ENCODE assay signal across 8 cellular contexts in the genomic region with DNA sequence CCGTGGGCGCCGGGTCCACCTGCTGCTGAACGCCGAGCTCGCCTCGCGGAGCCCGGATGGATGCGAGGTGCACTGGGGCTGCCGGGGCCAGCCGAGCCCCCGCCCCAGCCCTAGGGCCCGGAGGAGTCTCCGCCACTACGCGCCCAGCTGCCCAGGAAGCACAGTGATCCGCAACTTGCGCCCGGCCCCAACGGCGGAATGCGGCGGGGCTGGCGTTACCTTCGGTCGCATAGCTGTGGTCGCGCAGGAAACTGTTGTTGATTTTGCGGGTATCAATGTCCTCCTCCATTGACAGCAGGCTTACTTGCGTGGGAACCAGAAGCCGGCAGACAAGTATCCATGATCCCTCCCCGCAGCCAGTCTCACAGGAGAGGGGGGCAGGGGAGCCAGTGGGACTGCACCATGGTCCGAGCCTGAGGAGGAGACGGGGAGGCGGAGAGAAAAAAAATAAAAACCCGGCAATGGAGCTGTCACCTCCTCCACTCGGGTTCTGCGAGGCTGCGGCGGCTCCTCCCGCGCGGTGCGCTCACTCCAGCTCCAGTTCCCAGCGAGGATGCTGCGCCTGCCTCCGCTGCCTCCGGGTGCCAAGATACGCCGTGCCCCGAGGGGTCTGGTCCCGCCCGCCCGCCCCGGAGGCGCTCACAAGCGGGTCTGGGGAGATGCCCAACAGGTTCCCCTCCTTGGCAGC. TPM values are rescaled to one million over a fixed set of nuclear protein-coding genes. Genes with fewer than 3 reads are reported as not detected.
A peak's percentile ranks its signal among the peaks of the same experiment; 100 is the strongest.
DNase-seq lines count a peak whose midpoint lies in the region; ATAC-seq and TF ChIP-seq lines count a peak whose summit lies in the region.

No MANE protein-coding gene starts in this region.

- no peak overlapping the region for H3K56ac ChIP-seq in H9 (ENCODE audit: insufficient read length, low read depth, low read length)
- peak overlapping the region; percentile 78 for H3K56ac ChIP-seq in mesendoderm (ENCODE audit: low read length)

- TF ChIP-seq CTCF in CD14-positive monocyte (IDR thresholded peaks at IDR 0.05) = no peak
- no peak for TF ChIP-seq CTCF in H9 (conservative IDR thresholded peaks at IDR 0.05)
- no peak for TF ChIP-seq CTCF in WTC11 (IDR thresholded peaks at IDR 0.05)

- H2BK5ac ChIP-seq in H9 (ENCODE audit: insufficient read length, low read length) (no peak overlapping the region), mesendoderm (ENCODE audit: low read length) (no peak overlapping the region)

- H3K18ac ChIP-seq in H9 (ENCODE audit: insufficient read length, low read depth, low read length) = no peak overlapping the region
- no peak overlapping the region for H3K18ac ChIP-seq in mesendoderm (ENCODE audit: low read length)

- H3K27me3 ChIP-seq in H9 (ENCODE audit: insufficient read depth, low read length) (peaks cover 5% of the 10 kb centered on the region; the same call in 1 of the 2 replicates), mesendoderm (ENCODE audit: insufficient read depth, low read length, poor library complexity) (no peaks in the 10 kb centered on the region), subcutaneous abdominal adipose tissue (ENCODE audit: control insufficient read depth in 5 of 5, insufficient read depth in 4 of 5, low read length in 5 of 5) (peaks cover 17 to 24% (median 17%) of the 10 kb centered on the region in 5 donors)
- H3K27me3 ChIP-seq in effector memory CD4-positive, alpha-beta T cell (replicated peaks; ENCODE audit: control insufficient read depth, insufficient read depth, low read length, poor library complexity, severe bottlenecking) = no peaks in the 10 kb centered on the region

- peak overlapping the region; percentile 1 for H3K9ac ChIP-seq in H9 (ENCODE audit: extremely low read depth, insufficient read length, low read length)
- H3K9ac ChIP-seq in mesendoderm (ENCODE audit: low read length) = peak overlapping the region; percentile 11
- no peak overlapping the region for H3K9ac ChIP-seq in subcutaneous abdominal adipose tissue (ENCODE audit: low read length in 5 of 5)

- H3K4ac ChIP-seq in H9 (ENCODE audit: low read depth, low read length) (no peak overlapping the region), mesendoderm (ENCODE audit: low read depth, low read length) (no peak overlapping the region)

- H3K79me2 ChIP-seq in H9 (ENCODE audit: insufficient read depth, low read length) (no peaks in the 10 kb centered on the region; the same call in 1 of the 2 replicates), mesendoderm (ENCODE audit: control insufficient read depth, insufficient read depth, low read length) (no peaks in the 10 kb centered on the region)

- H2BK12ac ChIP-seq in H9 (ENCODE audit: insufficient read length, low read depth, low read length) = no peak overlapping the region

- H3K4me1 ChIP-seq in H9 (ENCODE audit: insufficient read depth, low read length) (peaks cover 16% of the 10 kb centered on the region; the same call in 1 of the 2 replicates), mesendoderm (ENCODE audit: control insufficient read depth, low read depth, low read length) (peaks cover 2% of the 10 kb centered on the region), subcutaneous abdominal adipose tissue (ENCODE audit: control insufficient read depth in 5 of 5, insufficient read depth in 5 of 5, low read length in 5 of 5) (peaks cover 0 to 20% (median 19%) of the 10 kb centered on the region in 5 donors)
- peaks cover 6% of the 10 kb centered on the region for H3K4me1 ChIP-seq in effector memory CD4-positive, alpha-beta T cell (ENCODE audit: control insufficient read depth, insufficient read depth, low read length, poor library complexity, severe bottlenecking)

- H3K4me2 ChIP-seq in H9 (ENCODE audit: insufficient read depth, insufficient read length, low read length) (peak overlapping the region; percentile 70), mesendoderm (ENCODE audit: low read length) (peak overlapping the region; percentile 84)

- ATAC-seq in WTC11 (peak; percentile 54), HG02571 (IDR thresholded peaks at IDR 0.05; ENCODE audit: unreplicated experiment) (no peak)

- no peak overlapping the region for H4K5ac ChIP-seq in H9 (ENCODE audit: insufficient read length, low read depth, low read length)
- H4K5ac ChIP-seq in mesendoderm (ENCODE audit: low read length) = no peak overlapping the region

- no peak overlapping the region for H3T11ph ChIP-seq in H9 (ENCODE audit: low read length)

- POLR2A ChIA-PET in WTC11 (lab: Charles Lee) = no interaction called here

- H3K27me3 Mint-ChIP-seq in CD14-positive monocyte (ENCODE audit: low read depth in 3 of 3) = peaks cover 50 to 52% (median 52%) of the 10 kb centered on the region in 3 donors
- H3K27me3 Mint-ChIP-seq in H9 (ENCODE audit: low read depth) = peaks cover 39% of the 10 kb centered on the region
- H3K27me3 Mint-ChIP-seq in WTC11 (ENCODE audit: low read depth) = peaks cover 45% of the 10 kb centered on the region

- H3K4me3 ChIP-seq in effector memory CD4-positive, alpha-beta T cell (ENCODE audit: insufficient read depth, low read depth, low read length, poor library complexity, severe bottlenecking) = peak overlapping the region; percentile 71
- H3K4me3 ChIP-seq in mesendoderm (ENCODE audit: low read length) (peak overlapping the region; percentile 33), subcutaneous abdominal adipose tissue (ENCODE audit: low read depth in 1 of 5, low read length in 5 of 5) (peak overlapping the region; percentile 43 to 64 (median 58))

- H2BK20ac ChIP-seq in H9 (ENCODE audit: low read depth, low read length, poor library complexity, severe bottlenecking) = no peak overlapping the region

- CTCF ChIA-PET in WTC11 (lab: Charles Lee) = interaction anchor here (1.2 to 2.3 kb wide), 4 partner anchors 29 to 336 kb away, joined by 4 to 9 read pairs (median 7); no protein-coding TSS in a partner anchor

- H3K23me2 ChIP-seq in H9 (ENCODE audit: insufficient read length, low read depth, low read length, poor library complexity, severe bottlenecking) = peaks cover 17% of the 10 kb centered on the region

- H4K91ac ChIP-seq in H9 (ENCODE audit: insufficient read length, low read depth, low read length) = no peak overlapping the region

- intact Hi-C loops in CD14-positive monocyte (cut with micrococcal nuclease) = no loop called here

- H3K4me1 Mint-ChIP-seq in CD14-positive monocyte = peaks cover 20% of the 10 kb centered on the region
- peaks cover 44 to 51% of the 10 kb centered on the region in 2 experiments for H3K4me1 Mint-ChIP-seq in H9
- H3K4me1 Mint-ChIP-seq in WTC11 = peaks cover 47% of the 10 kb centered on the region

- H3K9me3 ChIP-seq in H9 (ENCODE audit: control insufficient read depth, low read depth, low read length) = no peaks in the 10 kb centered on the region
- no peaks in the 10 kb centered on the region for H3K9me3 ChIP-seq in effector memory CD4-positive, alpha-beta T cell (ENCODE audit: control insufficient read depth, low read length)
- no peaks in the 10 kb centered on the region for H3K9me3 ChIP-seq in subcutaneous abdominal adipose tissue (ENCODE audit: control insufficient read depth in 5 of 5, low read length in 5 of 5)

- H2BK120ac ChIP-seq in H9 (ENCODE audit: low read depth, low read length, poor library complexity, severe bottlenecking) (no peak overlapping the region), mesendoderm (ENCODE audit: low read depth, low read length) (no peak overlapping the region)

- H3K4me3 Mint-ChIP-seq in CD14-positive monocyte (peak overlapping the region; percentile 71 to 91), H9 (peak overlapping the region; percentile 86 to 93), WTC11 (peak overlapping the region; percentile 86)

- no peak overlapping the region for H2AFZ ChIP-seq in H9 (ENCODE audit: low read length)

- H3K9me3 Mint-ChIP-seq in CD14-positive monocyte (peaks cover 0 to 4% (median 0%) of the 10 kb centered on the region in 7 donors), H9 (no peaks in the 10 kb centered on the region), WTC11 (no peaks in the 10 kb centered on the region)

- WGBS in H9 (ENCODE audit: extremely low coverage, insufficient read length, low lambda C conversion rate) = no CpG with 5 or more reads among the region's 58 CpGs
- WGBS in mesendoderm (ENCODE audit: extremely low coverage, insufficient coverage, low lambda C conversion rate) = no CpG with 5 or more reads among the region's 58 CpGs

- H4K8ac ChIP-seq in H9 (replicated peaks; ENCODE audit: insufficient read length, low read depth, low read length) = no peak overlapping the region
- no peak overlapping the region for H4K8ac ChIP-seq in mesendoderm (ENCODE audit: low read depth, low read length)

- H3K14ac ChIP-seq in H9 (ENCODE audit: insufficient read depth, low read length) = no peak overlapping the region

- H2AK5ac ChIP-seq in H9 (ENCODE audit: insufficient read length, low read length) = no peak overlapping the region
- H2AK5ac ChIP-seq in mesendoderm (ENCODE audit: low read length) = no peak overlapping the region

- H3K27ac ChIP-seq in H9 (ENCODE audit: insufficient read length, low read depth, low read length) = no peak overlapping the region
- no peak overlapping the region for H3K27ac ChIP-seq in effector memory CD4-positive, alpha-beta T cell (ENCODE audit: insufficient read depth, low read length, poor library complexity, severe bottlenecking)
- H3K27ac ChIP-seq in mesendoderm (ENCODE audit: low read depth, low read length) = no peak overlapping the region
- H3K27ac ChIP-seq in subcutaneous abdominal adipose tissue (ENCODE audit: low read depth, low read length) = no peak overlapping the region

- H3K27ac Mint-ChIP-seq in CD14-positive monocyte (no peak overlapping the region), H9 (peak overlapping the region in 1 of 3 experiments; percentile 20; a peak in 1 of 7 replicates), WTC11 (no peak overlapping the region)

- DNase-seq in CD14-positive monocyte (ENCODE audit: low spot score) = no peak
- peak; percentile 47 for DNase-seq in H9
- peak; percentile 65 for DNase-seq in WTC11 (ENCODE audit: low spot score)
- DNase-seq in effector memory CD4-positive, alpha-beta T cell = peak in 2 of 3 donors; percentile 0 to 2
- DNase-seq in mesendoderm = peak; percentile 37
- no peak for DNase-seq in OCI-M1 (lab: John Stamatoyannopoulos, UW)

- H3K23ac ChIP-seq in H9 (ENCODE audit: insufficient read length, low read depth, low read length) (no peak overlapping the region), mesendoderm (ENCODE audit: low read length) (no peak overlapping the region)

- H3K36me3 ChIP-seq in effector memory CD4-positive, alpha-beta T cell (ENCODE audit: control insufficient read depth, insufficient read depth, low read length) = no peaks in the 10 kb centered on the region
- H3K36me3 ChIP-seq in mesendoderm (ENCODE audit: control insufficient read depth, insufficient read depth, low read length) (no peaks in the 10 kb centered on the region), subcutaneous abdominal adipose tissue (ENCODE audit: control insufficient read depth in 5 of 5, insufficient read depth in 5 of 5, low read length in 5 of 5) (no peaks in the 10 kb centered on the region)

- H3K79me1 ChIP-seq in H9 (ENCODE audit: insufficient read depth, low read depth, low read length, poor library complexity, severe bottlenecking) (no peaks in the 10 kb centered on the region), mesendoderm (ENCODE audit: low read length) (no peaks in the 10 kb centered on the region)

- no peaks in the 10 kb centered on the region for H4K20me1 ChIP-seq in H9 (ENCODE audit: control insufficient read depth, insufficient read depth, insufficient read length)

- no peak overlapping the region for H2BK15ac ChIP-seq in H9 (ENCODE audit: low read depth, low read length)
- no peak overlapping the region for H2BK15ac ChIP-seq in mesendoderm (replicated peaks; ENCODE audit: low read depth)

- H3K36me3 Mint-ChIP-seq in CD14-positive monocyte (no peaks in the 10 kb centered on the region), H9 (ENCODE audit: insufficient read depth in 1 of 3, low read depth in 3 of 3) (peaks cover 0 to 7% (median 0%) of the 10 kb centered on the region in 3 experiments; a peak in 3 of 7 replicates), WTC11 (no peaks in the 10 kb centered on the region)

RNA-seq across cellular contexts. Expression of a gene that starts 0.6 kb away (rescaled TPM):
- polyA plus RNA-seq in CD14-positive monocyte = under 1 TPM in 1 of 2 donors, not detected in 1; 0.08 TPM
- total RNA-seq in H9 (2021) (14.3 and 15.2 TPM in 2 replicates), WTC11 (2021) (12.7 to 20.3 TPM (median 13.2 TPM) in 3 replicates)
- polyA plus RNA-seq in mesendoderm (2013, experiment 1 of 2) = 8.9 TPM
- polyA plus RNA-seq in mesendoderm (2013, experiment 2 of 2) = 9.3 TPM

Comparison
In these comparisons a context has a peak if more than half of its experiments do, and no peak if none do; other contexts are left out.
1. DNase-seq: peak in H9 (single experiment), WTC11 (single experiment), effector memory CD4-positive, alpha-beta T cell (2 of 3) and mesendoderm (single experiment); none in CD14-positive monocyte (single experiment) and OCI-M1 (single experiment).
2. H3K9ac ChIP-seq: peak in H9 (single experiment) and mesendoderm (single experiment); none in subcutaneous abdominal adipose tissue (0 of 5).
3. Peak in every context shown above with its lines, with median percentiles within 50 percentile points of each other: H3K4me3 Mint-ChIP-seq and H3K4me3 ChIP-seq.